In the genomic region with DNA sequence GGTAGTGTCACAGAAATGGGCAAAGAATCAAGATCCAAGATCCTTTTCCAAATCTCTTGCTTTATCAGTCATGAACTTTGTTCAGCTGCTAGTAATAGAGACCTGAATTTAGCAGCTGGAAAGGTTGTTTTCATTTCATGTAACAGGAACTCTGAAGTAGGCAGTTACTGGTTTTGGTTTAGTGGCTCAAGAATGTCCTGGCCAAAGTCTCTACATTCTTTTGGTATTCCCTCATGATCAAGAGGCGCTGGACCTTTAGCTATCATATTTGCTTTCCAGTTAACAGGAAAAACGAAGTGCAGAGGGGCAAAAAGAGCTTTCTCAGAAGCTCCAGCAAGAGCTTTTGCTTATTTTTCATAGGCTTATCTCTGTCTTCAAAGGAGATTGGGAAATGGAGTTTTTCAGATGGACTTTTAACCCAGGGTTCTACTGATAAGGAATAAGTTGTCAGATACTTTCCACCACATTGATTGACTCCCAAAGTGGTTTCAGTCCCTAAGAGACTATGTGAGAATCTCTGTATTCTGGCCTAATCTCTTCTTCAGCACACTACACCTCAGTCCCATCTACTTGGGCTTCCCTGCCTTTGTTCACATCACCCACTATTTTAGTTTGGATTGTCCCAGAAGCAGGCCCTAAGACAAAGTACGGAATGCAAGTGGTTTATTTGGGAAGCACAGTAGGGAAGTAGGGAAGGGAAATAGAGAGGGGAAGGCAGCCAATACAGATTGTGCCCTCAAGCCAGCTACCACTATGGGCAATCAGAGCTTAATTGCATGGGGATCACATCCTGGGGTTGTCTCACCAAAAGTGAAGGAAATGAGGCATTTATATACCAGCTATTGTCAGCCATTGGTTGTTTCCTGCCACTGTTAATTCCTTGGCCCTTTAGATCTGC, we compare ENCODE assay signal across 17 cellular contexts.
DNase-seq lines count a peak whose midpoint lies in the region; ATAC-seq, FAIRE-seq and TF ChIP-seq lines count a peak whose summit lies in the region.
"Had no signal": no experiment of that assay in that cellular context is flagged by ENCODE, and none has a peak within 500 bp of the region (broad histone marks: within the 10 kb centered on the region; RNA-seq: fewer than 3 reads in every experiment).

No MANE protein-coding gene starts in this region.

- H3K9ac ChIP-seq in GM23248 (no peak overlapping the region), astrocyte (ENCODE audit: low read length) (no peak overlapping the region), kidney (ENCODE audit: low read length in 2 of 2) (no peak overlapping the region)

- H3K4me2 ChIP-seq in GM23248 (ENCODE audit: unreplicated experiment), result no peak overlapping the region
- peak overlapping the region; percentile 29 for H3K4me2 ChIP-seq in astrocyte (ENCODE audit: low read length)

- in situ Hi-C loops in GM23248 (cut with MboI), result no loop called here

- intact Hi-C loops in kidney (cut with DNase I) (no loop called here), psoas muscle (cut with DNase I) (no loop called here)

- peak; percentile 21 for DNase-seq in GM23248
- peak; percentile 8 for DNase-seq in astrocyte (ENCODE audit: low read depth)
- no peak for DNase-seq in kidney
- DNase-seq in renal cortical epithelial cell (ENCODE audit: low read depth), result peak; percentile 95
- no peak for DNase-seq in psoas muscle
- DNase-seq in islet precursor cell, result no peak
- DNase-seq: activated naive CD4-positive, alpha-beta T cell treated with anti-CD3 and anti-CD28 coated beads for 36 hours; BE2C; NCI-H1436 treated with DMSO at 0.1 percent for 48 hours; NCI-H524 treated with DMSO at 0.1 percent for 48 hours; stimulated activated CD4-positive, alpha-beta T cell treated with anti-CD3 and anti-CD28 coated beads, Interleukin-4, amount 100 ng/mL, for 1 hour; T1000 had no signal

- no peaks in the 10 kb centered on the region for H3K27me3 ChIP-seq in GM23248 (replicated peaks; ENCODE audit: insufficient read depth)
- H3K27me3 ChIP-seq in astrocyte (ENCODE audit: insufficient read depth, low read length), result no peaks in the 10 kb centered on the region
- no peaks in the 10 kb centered on the region for H3K27me3 ChIP-seq in psoas muscle (ENCODE audit: insufficient read depth in 3 of 3, low read length in 2 of 3)
- H3K27me3 ChIP-seq: BE2C had no signal

- no peak overlapping the region for H3K27ac ChIP-seq in GM23248
- peak overlapping the region; percentile 25 for H3K27ac ChIP-seq in astrocyte (ENCODE audit: low read depth, low read length)
- peak overlapping the region; percentile 36 to 90 for H3K27ac ChIP-seq in kidney (ENCODE audit: low read depth in 2 of 2, low read length in 2 of 2)
- H3K27ac ChIP-seq in psoas muscle, result no peak overlapping the region
- H3K27ac ChIP-seq: prostate gland had no signal

- H3K4me1 Mint-ChIP-seq in astrocyte (ENCODE audit: low read depth, unreplicated experiment), result peaks cover 43% of the 10 kb centered on the region
- H3K4me1 Mint-ChIP-seq: stimulated activated memory B cell treated with anti-CD40 and anti-IgM and Interleukin-4, amounts not matched to agents 10 μg/mL and 1 μg/mL and 100 μg/mL, for 72 hours had no signal

- peak overlapping the region; percentile 67 for H3K4me3 Mint-ChIP-seq in astrocyte (ENCODE audit: unreplicated experiment)
- H3K4me3 Mint-ChIP-seq: activated naive CD4-positive, alpha-beta T cell treated with anti-CD3 and anti-CD28 coated beads for 36 hours; H9; stimulated activated memory B cell treated with anti-CD40 and anti-IgM and Interleukin-4, amounts not matched to agents 10 μg/mL and 1 μg/mL and 100 μg/mL, for 72 hours had no signal

- H2AFZ ChIP-seq in GM23248 (no peak overlapping the region), astrocyte (ENCODE audit: low read depth, low read length) (no peak overlapping the region)

- FAIRE-seq in astrocyte (lab: Jason Lieb, UNC) (no peak), kidney (lab: Jason Lieb, UNC) (peak; percentile 53)

- H3K79me2 ChIP-seq in GM23248 (ENCODE audit: insufficient read depth) (no peaks in the 10 kb centered on the region), astrocyte (ENCODE audit: insufficient read depth, low read length) (no peaks in the 10 kb centered on the region)

- no peaks in the 10 kb centered on the region for H3K9me3 ChIP-seq in GM23248 (ENCODE audit: low read depth)
- H3K9me3 ChIP-seq in astrocyte (ENCODE audit: insufficient read depth, low read depth, low read length), result no peaks in the 10 kb centered on the region
- H3K9me3 ChIP-seq in kidney (ENCODE audit: control insufficient read depth in 1 of 2, low read length in 2 of 2), result no peaks in the 10 kb centered on the region
- no peaks in the 10 kb centered on the region for H3K9me3 ChIP-seq in psoas muscle
- H3K9me3 ChIP-seq: BE2C, prostate gland had no signal

- H4K20me1 ChIP-seq in GM23248 (ENCODE audit: insufficient read depth) (no peaks in the 10 kb centered on the region), astrocyte (ENCODE audit: insufficient read depth, low read length) (no peaks in the 10 kb centered on the region)

- H3K9me3 Mint-ChIP-seq in astrocyte (ENCODE audit: unreplicated experiment), result no peaks in the 10 kb centered on the region
- H3K9me3 Mint-ChIP-seq: activated naive CD4-positive, alpha-beta T cell treated with anti-CD3 and anti-CD28 coated beads for 36 hours; H9; stimulated activated memory B cell treated with anti-CD40 and anti-IgM and Interleukin-4, amounts not matched to agents 10 μg/mL and 1 μg/mL and 100 μg/mL, for 72 hours had no signal

- no peak for ATAC-seq in GM19455 (IDR thresholded peaks at IDR 0.05; ENCODE audit: unreplicated experiment)
- ATAC-seq in psoas muscle, result no peak
- no peak for ATAC-seq in HG02588 (IDR thresholded peaks at IDR 0.05; ENCODE audit: unreplicated experiment)
- ATAC-seq: stimulated activated memory B cell treated with anti-CD40 and anti-IgM and Interleukin-4, amounts not matched to agents 10 μg/mL and 1 μg/mL and 100 μg/mL, for 72 hours had no signal

- no peaks in the 10 kb centered on the region for H3K36me3 ChIP-seq in GM23248 (ENCODE audit: low read depth)
- no peaks in the 10 kb centered on the region for H3K36me3 ChIP-seq in astrocyte (ENCODE audit: insufficient read depth, low read length)
- no peaks in the 10 kb centered on the region for H3K36me3 ChIP-seq in kidney (ENCODE audit: control insufficient read depth in 1 of 2, insufficient read depth in 2 of 2, low read length in 2 of 2)
- H3K36me3 ChIP-seq in psoas muscle (ENCODE audit: insufficient read depth in 1 of 2, low read depth in 1 of 2), result no peaks in the 10 kb centered on the region
- H3K36me3 ChIP-seq: BE2C, prostate gland had no signal

- H3K4me3 ChIP-seq in GM23248 (no peak overlapping the region), astrocyte (ENCODE audit: insufficient read depth, low read depth, low read length) (no peak overlapping the region), kidney (ENCODE audit: low read length in 2 of 2) (no peak overlapping the region), psoas muscle (no peak overlapping the region)
- H3K4me3 ChIP-seq: prostate gland had no signal

- H3K36me3 Mint-ChIP-seq in astrocyte (ENCODE audit: low read depth, unreplicated experiment), result no peaks in the 10 kb centered on the region
- H3K36me3 Mint-ChIP-seq: stimulated activated memory B cell treated with anti-CD40 and anti-IgM and Interleukin-4, amounts not matched to agents 10 μg/mL and 1 μg/mL and 100 μg/mL, for 72 hours had no signal

- H3K27ac Mint-ChIP-seq in astrocyte (ENCODE audit: unreplicated experiment), result peak overlapping the region; percentile 99
- H3K27ac Mint-ChIP-seq: activated naive CD4-positive, alpha-beta T cell treated with anti-CD3 and anti-CD28 coated beads for 36 hours; H9; stimulated activated memory B cell treated with anti-CD40 and anti-IgM and Interleukin-4, amounts not matched to agents 10 μg/mL and 1 μg/mL and 100 μg/mL, for 72 hours had no signal

- no peaks in the 10 kb centered on the region for H3K4me1 ChIP-seq in GM23248 (ENCODE audit: insufficient read depth)
- H3K4me1 ChIP-seq in astrocyte (ENCODE audit: insufficient read depth, low read length), result peaks cover 8% of the 10 kb centered on the region
- peaks cover 5 to 6% of the 10 kb centered on the region in 2 donors for H3K4me1 ChIP-seq in kidney (ENCODE audit: control insufficient read depth in 1 of 2, insufficient read depth in 1 of 2, low read depth in 1 of 2, low read length in 2 of 2)
- H3K4me1 ChIP-seq in psoas muscle, result no peaks in the 10 kb centered on the region
- H3K4me1 ChIP-seq: BE2C, prostate gland had no signal

- H3K9me2 ChIP-seq in GM23248 (ENCODE audit: insufficient read depth), result no peaks in the 10 kb centered on the region

- no peaks in the 10 kb centered on the region for H3K27me3 Mint-ChIP-seq in astrocyte (ENCODE audit: low read depth, unreplicated experiment)
- H3K27me3 Mint-ChIP-seq: stimulated activated memory B cell treated with anti-CD40 and anti-IgM and Interleukin-4, amounts not matched to agents 10 μg/mL and 1 μg/mL and 100 μg/mL, for 72 hours had no signal

- 5 to 9% methylated on average over 3 of the region's 3 CpGs for WGBS in GM23248 (ENCODE audit: low coverage in 1 of 2, low lambda C conversion rate in 2 of 2, missing lambda C conversion rate in 2 of 2), 2 experiments
- WGBS in psoas muscle, 3 donors, result 30 to 37% (median 31%) methylated on average over 3 of the region's 3 CpGs

- TF ChIP-seq CTCF in astrocyte (IDR thresholded peaks at IDR 0.05; ENCODE audit: insufficient read depth, low read depth, low read length), result no peak
- no peak for TF ChIP-seq CTCF in kidney (IDR thresholded peaks at IDR 0.05; ENCODE audit: borderline replicate concordance, extremely low read depth, insufficient read depth)
- no peak for TF ChIP-seq CTCF in psoas muscle (IDR thresholded peaks at IDR 0.05)

- no peaks in the 10 kb centered on the region for H3F3A ChIP-seq in GM23248 (ENCODE audit: insufficient read depth)

Comparison
In these comparisons a context has a peak if more than half of its experiments do, and no peak if none do; other contexts are left out.
1. DNase-seq: peak in GM23248 (single experiment), astrocyte (single experiment) and renal cortical epithelial cell (single experiment); none in kidney (single experiment), psoas muscle (0 of 2) and islet precursor cell (single experiment).
2. H3K27ac ChIP-seq: peak in astrocyte (single experiment) and kidney (2 of 2); none in GM23248 (single experiment) and psoas muscle (single experiment).